ENCODE assay signal across 8 cellular contexts in the genomic region with DNA sequence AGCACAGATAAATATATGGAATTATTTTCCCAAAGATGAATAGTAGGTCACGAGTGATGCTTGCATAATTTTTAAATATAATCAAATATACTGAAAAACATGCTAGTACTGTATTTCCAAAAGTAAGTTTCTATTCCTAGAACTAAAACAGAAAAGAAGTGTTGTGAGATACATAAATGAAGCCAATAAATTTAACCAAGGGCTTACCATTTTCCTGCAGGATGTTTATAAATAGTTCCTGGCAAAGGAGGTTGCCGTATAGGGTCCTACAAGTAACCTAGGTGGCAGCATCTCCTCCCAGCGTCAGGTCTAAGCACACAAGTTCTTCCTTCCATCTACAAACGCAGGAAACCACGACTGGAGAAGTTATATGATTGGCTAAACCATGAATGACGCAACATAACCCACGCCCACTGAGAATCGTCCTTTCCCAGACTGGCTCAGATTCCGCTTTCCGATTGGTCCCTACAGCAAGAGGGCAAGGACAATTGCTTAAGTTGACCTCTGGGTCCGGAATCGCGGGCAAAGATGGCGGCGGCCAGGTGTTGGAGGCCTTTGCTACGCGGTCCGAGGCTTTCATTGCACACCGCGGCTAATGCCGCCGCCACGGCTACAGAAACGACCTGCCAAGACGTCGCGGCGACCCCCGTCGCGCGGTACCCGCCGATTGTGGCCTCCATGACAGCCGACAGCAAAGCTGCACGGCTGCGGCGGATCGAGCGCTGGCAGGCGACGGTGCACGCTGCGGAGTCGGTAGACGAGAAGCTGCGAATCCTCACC. TPM values are rescaled to one million over a fixed set of nuclear protein-coding genes. Genes with fewer than 3 reads are reported as not detected.
A peak's percentile ranks its signal among the peaks of the same experiment; 100 is the strongest.
DNase-seq lines count a peak whose midpoint lies in the region; ATAC-seq and TF ChIP-seq lines count a peak whose summit lies in the region.

A gene (plus strand): TSS at position 513 of the 780 bp plus-strand sequence. CDS start 16 bp downstream, at position 529.

- no TSS peak for BruUV-seq in Panc1 (replicated peaks; lab: Mats Ljungman, UMichigan)

- POLR2A ChIA-PET in Panc1 (lab: Charles Lee), result no interaction called here

- ATAC-seq in GM21717 (IDR thresholded peaks at IDR 0.05; ENCODE audit: unreplicated experiment) (peak; percentile 99), Panc1 (peak; percentile 99), esophagus mucosa (peak; percentile 99)

- intact Hi-C loops in Panc1 (cut with micrococcal nuclease; ENCODE audit: unreplicated experiment), result no loop called here

- H3K36me3 ChIP-seq in Panc1 (ENCODE audit: control insufficient read depth, insufficient read depth, low read length) (peaks cover 32% of the 10 kb centered on the region), muscle layer of duodenum (ENCODE audit: control insufficient read depth in 1 of 2, insufficient read depth in 2 of 2, low read length in 2 of 2) (peaks cover 15 to 16% of the 10 kb centered on the region in 2 donors)

- H3K9me3 ChIP-seq in Panc1 (ENCODE audit: control insufficient read depth, insufficient read depth, low read depth, low read length), result no peaks in the 10 kb centered on the region
- H3K9me3 ChIP-seq in muscle layer of duodenum (ENCODE audit: control insufficient read depth in 1 of 2, low read length in 2 of 2), result no peaks in the 10 kb centered on the region

- CTCF ChIA-PET in Panc1 (lab: Charles Lee), result no interaction called here

- H3K27ac ChIP-seq in Panc1 (ENCODE audit: low read length) (peak within 1 kb of the TSS; percentile 95), muscle layer of duodenum (ENCODE audit: low read length) (peak within 1 kb of the TSS; percentile 81)

- peaks cover 14% of the 10 kb centered on the region; the same call in 1 of the 2 replicates for H3K4me1 ChIP-seq in Panc1 (ENCODE audit: control insufficient read depth, insufficient read depth, low read length)
- peaks cover 0 to 26% of the 10 kb centered on the region in 2 donors for H3K4me1 ChIP-seq in muscle layer of duodenum (ENCODE audit: control insufficient read depth in 1 of 2, insufficient read depth in 2 of 2, low read length in 2 of 2)

- DNase-seq in DMS53 treated with DMSO at 0.1 percent for 48 hours (lab: John Stamatoyannopoulos, UW; ENCODE audit: unreplicated experiment) (peak; percentile 93), KG1 (lab: John Stamatoyannopoulos, UW) (peak; percentile 52), Panc1 (ENCODE audit: low read depth, low spot score) (peak; percentile 100)
- peak; percentile 89 to 90 for DNase-seq in activated T-cell treated with anti-CD3 and anti-CD28 coated beads, Interleukin-2, amount 50 U/mL, for 48 hours
- peak; percentile 73 to 91 for DNase-seq in stimulated activated CD8-positive, alpha-beta memory T cell treated with anti-CD3 and anti-CD28 coated beads, Interleukin-7, amount 100 ng/mL, for 48 hours (ENCODE audit: extremely low read depth in 1 of 2, low read depth in 1 of 2)

- H3K27me3 ChIP-seq in Panc1 (ENCODE audit: control insufficient read depth, insufficient read depth, low read length), result no peaks in the 10 kb centered on the region
- no peaks in the 10 kb centered on the region for H3K27me3 ChIP-seq in muscle layer of duodenum (ENCODE audit: low read depth, low read length)

- H3K4me3 ChIP-seq in Panc1 (ENCODE audit: low read depth in 2 of 2, low read length in 2 of 2) (peak within 1 kb of the TSS; percentile 97 to 98), muscle layer of duodenum (ENCODE audit: low read depth in 1 of 2, low read length in 2 of 2) (peak within 1 kb of the TSS; percentile 94 to 98)

- TF ChIP-seq CTCF in Panc1 (IDR thresholded peaks at IDR 0.05), result peak; percentile 76

- in situ Hi-C loops in Panc1 (cut with HindIII; ENCODE audit: low pct_unique_long_range_greater_than_20kb, low sequenced_read_pairs), result no loop called here

RNA-seq across cellular contexts. Expression of the gene that starts here (rescaled TPM):
- total RNA-seq in Panc1 (2021; ENCODE audit: unreplicated experiment), result 47.2 TPM
- 29.7 TPM for polyA plus RNA-seq in Panc1 (2012; ENCODE audit: insufficient read length)
- 32.0 TPM for total RNA-seq in esophagus mucosa

Comparison
In these comparisons a context has a peak if more than half of its experiments do, and no peak if none do; other contexts are left out.
1. Peak in every context shown above with its lines: DNase-seq, ATAC-seq, H3K4me3 ChIP-seq and H3K27ac ChIP-seq.